Comparison of ENCODE assay signal across 19 cellular contexts in genomic region chr6:20827798-20828197, GRCh38.
DNase-seq lines count a peak whose midpoint lies in the region; ATAC-seq and TF ChIP-seq lines count a peak whose summit lies in the region.
"Had no signal": no experiment of that assay in that cellular context is flagged by ENCODE, and none has a peak within 500 bp of the region (broad histone marks: within the 10 kb centered on the region; RNA-seq: fewer than 3 reads in every experiment).

No MANE protein-coding gene starts in this region.

- TF ChIP-seq CTCF in mammary epithelial cell (conservative IDR thresholded peaks at IDR 0.05 in 1 of 2, IDR thresholded peaks at IDR 0.05 in 1 of 2; ENCODE audit: extremely low read depth in 1 of 2, insufficient read depth in 1 of 2, low read depth in 1 of 2, low read length in 2 of 2) (no peak), brain microvascular endothelial cell (IDR thresholded peaks at IDR 0.05; ENCODE audit: low read depth, low read length, missing control alignments) (no peak)

- H3K36me3 Mint-ChIP-seq in CD4-positive, alpha-beta memory T cell = peaks cover 19 to 43% of the 10 kb centered on the region in 2 donors
- peaks cover 37% of the 10 kb centered on the region for H3K36me3 Mint-ChIP-seq in stimulated activated memory B cell treated with anti-CD40 and anti-IgM and Interleukin-4, amounts not matched to agents 10 μg/mL and 1 μg/mL and 100 μg/mL, for 72 hours

- H3K9me3 Mint-ChIP-seq in CD4-positive, alpha-beta memory T cell = peaks cover 0 to 2% (median 0%) of the 10 kb centered on the region in 8 donors
- no peaks in the 10 kb centered on the region for H3K9me3 Mint-ChIP-seq in stimulated activated memory B cell treated with anti-CD40 and anti-IgM and Interleukin-4, amounts not matched to agents 10 μg/mL and 1 μg/mL and 100 μg/mL, for 72 hours
- H3K9me3 Mint-ChIP-seq: activated naive CD4-positive, alpha-beta T cell treated with anti-CD3 and anti-CD28 coated beads for 36 hours had no signal

- H3K79me2 ChIP-seq in mammary epithelial cell (ENCODE audit: insufficient read depth, low read length) = no peaks in the 10 kb centered on the region
- H3K79me2 ChIP-seq: parathyroid adenoma had no signal

- no peak overlapping the region for H3K9ac ChIP-seq in mammary epithelial cell (ENCODE audit: insufficient read depth, low read length)
- H3K9ac ChIP-seq: parathyroid adenoma had no signal

- no peak overlapping the region for H3K27ac ChIP-seq in mammary epithelial cell (ENCODE audit: insufficient read depth, low read depth, low read length)
- H3K27ac ChIP-seq in skin epidermis = peak overlapping the region in 11 of 21 experiments; percentile 11 to 75 (median 48)
- H3K27ac ChIP-seq in CD4-positive, alpha-beta memory T cell (ENCODE audit: low read depth, low read length) = no peak overlapping the region
- H3K27ac ChIP-seq in brain microvascular endothelial cell = no peak overlapping the region
- H3K27ac ChIP-seq: epithelial cell of prostate, parathyroid adenoma had no signal

- no peak overlapping the region for H2AFZ ChIP-seq in mammary epithelial cell (ENCODE audit: low read depth, low read length)
- H2AFZ ChIP-seq: parathyroid adenoma had no signal

- DNase-seq in GM04504 (ENCODE audit: low read depth) = peak; percentile 57
- DNase-seq in mammary epithelial cell = peak; percentile 68
- DNase-seq in left cardiac atrium = no peak
- DNase-seq in SIG-M5 treated with dmso at 0.1 percent for 504 hours (lab: John Stamatoyannopoulos, UW; ENCODE audit: unreplicated experiment) = no peak
- DNase-seq in CD4-positive, alpha-beta memory T cell = no peak
- no peak for DNase-seq in brain microvascular endothelial cell
- DNase-seq: activated naive CD4-positive, alpha-beta T cell treated with anti-CD3 and anti-CD28 coated beads for 36 hours; cerebellar nuclear complex; EL; mucosa of descending colon; NCI-H1436 treated with DMSO at 0.1 percent for 48 hours; NCI-H510A; stimulated activated CD8-positive, alpha-beta memory T cell treated with anti-CD3 and anti-CD28 coated beads, Interleukin-4, amount 100 ng/mL, for 48 hours; T-cell; trophoblast cell had no signal

- POLR2A ChIA-PET in CD4-positive, alpha-beta memory T cell (lab: Charles Lee; ENCODE audit: partially characterized antibody) = no interaction called here

- H3K27me3 ChIP-seq in mammary epithelial cell (ENCODE audit: insufficient read depth, low read length) (no peaks in the 10 kb centered on the region), brain microvascular endothelial cell (replicated peaks) (no peaks in the 10 kb centered on the region)
- no peaks in the 10 kb centered on the region for H3K27me3 ChIP-seq in CD4-positive, alpha-beta memory T cell (ENCODE audit: insufficient read depth, low read length)

- no peaks in the 10 kb centered on the region for H3K4me1 ChIP-seq in mammary epithelial cell (ENCODE audit: insufficient read depth, low read length)
- H3K4me1 ChIP-seq in CD4-positive, alpha-beta memory T cell (ENCODE audit: insufficient read depth, low read length) = no peaks in the 10 kb centered on the region
- H3K4me1 ChIP-seq: parathyroid adenoma had no signal

- WGBS in mammary epithelial cell (ENCODE audit: low coverage, missing lambda C conversion rate) = 0% methylated on average over 1 of the region's 1 CpG

- intact Hi-C loops in mammary epithelial cell (cut with micrococcal nuclease) (no loop called here), left cardiac atrium (cut with DNase I) (no loop called here)
- intact Hi-C loops in CD4-positive, alpha-beta memory T cell (cut with micrococcal nuclease) = no loop called here

- H3K9me3 ChIP-seq in mammary epithelial cell (replicated peaks; ENCODE audit: insufficient read depth, low read length) = no peaks in the 10 kb centered on the region
- no peaks in the 10 kb centered on the region for H3K9me3 ChIP-seq in CD4-positive, alpha-beta memory T cell (ENCODE audit: control insufficient read depth in 1 of 2, low read length in 2 of 2)
- H3K9me3 ChIP-seq: mucosa of descending colon had no signal

- no TSS peak for BruUV-seq in mammary epithelial cell (replicated peaks; lab: Mats Ljungman, UMichigan)

- in situ Hi-C loops in mammary epithelial cell (cut with MboI; ENCODE audit: low sequenced_read_pairs in 2 of 2) (no loop called here), brain microvascular endothelial cell (cut with HindIII; ENCODE audit: low pct_ligation_motif_present, low sequenced_read_pairs) (no loop called here)

- no peak overlapping the region for H3K27ac Mint-ChIP-seq in CD4-positive, alpha-beta memory T cell
- H3K27ac Mint-ChIP-seq in stimulated activated memory B cell treated with anti-CD40 and anti-IgM and Interleukin-4, amounts not matched to agents 10 μg/mL and 1 μg/mL and 100 μg/mL, for 72 hours = no peak overlapping the region
- H3K27ac Mint-ChIP-seq: activated naive CD4-positive, alpha-beta T cell treated with anti-CD3 and anti-CD28 coated beads for 36 hours; T-cell had no signal

- CTCF ChIA-PET in mammary epithelial cell (lab: Charles Lee; ENCODE audit: low non-redundant PET) = no interaction called here
- CTCF ChIA-PET in CD4-positive, alpha-beta memory T cell (lab: Charles Lee; ENCODE audit: partially characterized antibody) = no interaction called here

- peak overlapping the region; percentile 16 for H3K4me2 ChIP-seq in mammary epithelial cell (ENCODE audit: insufficient read depth, low read depth, low read length)

- no peaks in the 10 kb centered on the region for H3K36me3 ChIP-seq in mammary epithelial cell (ENCODE audit: insufficient read depth, low read length)
- no peaks in the 10 kb centered on the region for H3K36me3 ChIP-seq in CD4-positive, alpha-beta memory T cell (ENCODE audit: insufficient read depth, low read length)
- no peaks in the 10 kb centered on the region for H3K36me3 ChIP-seq in brain microvascular endothelial cell (replicated peaks)

- ATAC-seq in left cardiac atrium = peak; percentile 55 to 84
- no peak for ATAC-seq in stimulated activated memory B cell treated with anti-CD40 and anti-IgM and Interleukin-4, amounts not matched to agents 10 μg/mL and 1 μg/mL and 100 μg/mL, for 72 hours
- ATAC-seq: mucosa of descending colon, T-cell had no signal

- no peak overlapping the region for H3K4me3 Mint-ChIP-seq in CD4-positive, alpha-beta memory T cell
- no peak overlapping the region for H3K4me3 Mint-ChIP-seq in stimulated activated memory B cell treated with anti-CD40 and anti-IgM and Interleukin-4, amounts not matched to agents 10 μg/mL and 1 μg/mL and 100 μg/mL, for 72 hours
- H3K4me3 Mint-ChIP-seq: activated naive CD4-positive, alpha-beta T cell treated with anti-CD3 and anti-CD28 coated beads for 36 hours; T-cell had no signal

- no peak overlapping the region for H3K4me3 ChIP-seq in mammary epithelial cell (replicated peaks in 1 of 3; ENCODE audit: insufficient read depth in 1 of 3, low read depth in 2 of 3, low read length in 3 of 3)
- H3K4me3 ChIP-seq in skin epidermis = no peak overlapping the region
- no peak overlapping the region for H3K4me3 ChIP-seq in CD4-positive, alpha-beta memory T cell (ENCODE audit: low read length in 2 of 2)
- H3K4me3 ChIP-seq in brain microvascular endothelial cell (ENCODE audit: low read depth, low read length) = no peak overlapping the region
- H3K4me3 ChIP-seq: mucosa of descending colon had no signal

- H3K4me1 Mint-ChIP-seq in CD4-positive, alpha-beta memory T cell = peaks cover 5 to 23% (median 8%) of the 10 kb centered on the region in 4 donors
- no peaks in the 10 kb centered on the region for H3K4me1 Mint-ChIP-seq in stimulated activated memory B cell treated with anti-CD40 and anti-IgM and Interleukin-4, amounts not matched to agents 10 μg/mL and 1 μg/mL and 100 μg/mL, for 72 hours

- H4K20me1 ChIP-seq in mammary epithelial cell (ENCODE audit: insufficient read depth, low read length) = no peaks in the 10 kb centered on the region

- no peaks in the 10 kb centered on the region for H3K27me3 Mint-ChIP-seq in CD4-positive, alpha-beta memory T cell
- H3K27me3 Mint-ChIP-seq in stimulated activated memory B cell treated with anti-CD40 and anti-IgM and Interleukin-4, amounts not matched to agents 10 μg/mL and 1 μg/mL and 100 μg/mL, for 72 hours = no peaks in the 10 kb centered on the region
- H3K27me3 Mint-ChIP-seq: T-cell had no signal

- dilution Hi-C loops in mammary epithelial cell (cut with HindIII; ENCODE audit: low sequenced_read_pairs) = no loop called here

Comparison
In these comparisons a context has a peak if more than half of its experiments do, and no peak if none do; other contexts are left out.
1. DNase-seq: peak in GM04504 (single experiment) and mammary epithelial cell (single experiment); none in left cardiac atrium (single experiment), SIG-M5 treated with dmso at 0.1 percent for 504 hours (single experiment), CD4-positive, alpha-beta memory T cell (0 of 5) and brain microvascular endothelial cell (single experiment).
2. H3K27ac ChIP-seq: peak in skin epidermis (11 of 21); none in mammary epithelial cell (single experiment), CD4-positive, alpha-beta memory T cell (single experiment) and brain microvascular endothelial cell (single experiment).